Comparison of ENCODE assay signal across 8 cellular contexts in the genomic region with DNA sequence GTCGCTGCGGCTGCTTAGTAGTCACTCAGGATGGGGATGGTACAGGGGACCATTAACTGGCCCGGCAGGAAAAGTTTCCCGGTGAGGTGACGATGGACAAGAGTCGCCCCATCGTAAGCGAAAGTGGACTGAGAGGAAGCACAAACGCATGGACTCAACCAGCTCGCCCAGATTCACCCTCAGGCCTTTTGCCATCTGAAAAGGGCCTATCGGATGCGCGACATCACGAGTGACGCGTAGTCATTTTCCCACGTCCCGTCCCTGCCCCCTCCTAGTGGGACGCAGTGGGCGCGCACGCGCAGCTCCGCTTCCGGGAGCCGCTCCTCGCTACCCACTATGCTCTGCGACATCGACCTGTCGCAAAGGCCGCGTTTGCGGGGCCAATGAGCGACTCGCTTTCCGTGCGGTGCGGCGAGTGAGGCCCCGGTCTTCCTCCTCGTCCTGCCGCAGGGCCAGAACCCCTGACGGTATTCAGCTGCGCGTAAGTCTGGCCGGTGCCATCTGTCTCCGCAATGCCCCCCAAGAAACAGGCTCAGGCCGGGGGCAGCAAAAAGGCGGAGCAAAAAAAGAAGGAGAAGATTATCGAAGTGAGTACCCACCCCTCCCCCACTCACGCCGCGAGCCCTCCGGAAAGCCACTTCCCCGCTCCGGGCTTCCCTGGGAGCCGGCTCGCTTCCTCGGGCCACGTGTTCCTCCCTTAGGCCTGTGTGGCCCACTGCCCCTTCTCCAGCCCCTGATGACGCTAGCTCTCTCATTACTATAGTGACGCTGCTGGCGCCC. TPM values are rescaled to one million over a fixed set of nuclear protein-coding genes. Genes with fewer than 3 reads are reported as not detected.
DNase-seq lines count a peak whose midpoint lies in the region; ATAC-seq and TF ChIP-seq lines count a peak whose summit lies in the region.

Gene ZC3H15 (plus strand): TSS at position 390 of the 780 bp plus-strand sequence. CDS start 123 bp downstream, at position 513.

- peaks cover 42% of the 10 kb centered on the region for H4K20me1 ChIP-seq in OCI-LY7 (ENCODE audit: insufficient read depth, low read length)

- H3K4me1 ChIP-seq in HUES64 (ENCODE audit: insufficient read depth, low read length) (peaks cover 25% of the 10 kb centered on the region; the same call in 1 of the 2 replicates), OCI-LY7 (ENCODE audit: insufficient read depth, low read length, poor library complexity, severe bottlenecking) (peaks cover 45% of the 10 kb centered on the region)

- CTCF ChIA-PET in OCI-LY7 (lab: Charles Lee; ENCODE audit: unreplicated experiment), result no interaction called here

- intact Hi-C loops in OCI-LY7 (cut with micrococcal nuclease; ENCODE audit: unreplicated experiment), result no loop called here

- H3K4me1 Mint-ChIP-seq in endothelial cell (ENCODE audit: unreplicated experiment), result peaks cover 27% of the 10 kb centered on the region

- DNase-seq in D341Med (ENCODE audit: low spot score) (peak; percentile 95), OCI-LY7 (ENCODE audit: low spot score) (peak; percentile 98), activated T-cell treated with anti-CD3 and anti-CD28 coated beads for 1 hour (ENCODE audit: low read depth) (peak; percentile 90), endothelial cell (ENCODE audit: low spot score) (peak; percentile 95), midbrain (lab: John Stamatoyannopoulos, UW) (peak; percentile 97)
- DNase-seq in stimulated activated CD8-positive, alpha-beta memory T cell treated with anti-CD3 and anti-CD28 coated beads, Interleukin-2, amount 100 ng/mL, for 1 hour (ENCODE audit: low read depth in 2 of 2), result peak; percentile 91 to 93

- POLR2A ChIA-PET in OCI-LY7 (lab: Charles Lee), result interaction anchor here (1.0 to 1.4 kb wide), 4 partner anchors 9 to 85 kb away, joined by 3 to 6 read pairs (median 4); no protein-coding TSS in a partner anchor

- H3K9me3 ChIP-seq in HUES64 (ENCODE audit: insufficient read depth, low read depth, low read length) (no peaks in the 10 kb centered on the region), OCI-LY7 (ENCODE audit: low read length) (no peaks in the 10 kb centered on the region)

- no peaks in the 10 kb centered on the region for H3K9me3 Mint-ChIP-seq in endothelial cell (ENCODE audit: unreplicated experiment)

- H3K27ac ChIP-seq in HUES64 (ENCODE audit: low read depth, low read length) (peak within 1 kb of the TSS; percentile 96), OCI-LY7 (ENCODE audit: low read depth, low read length, poor library complexity, severe bottlenecking) (peak within 1 kb of the TSS; percentile 66)

- peak within 1 kb of the TSS; percentile 97 for H3K4me3 Mint-ChIP-seq in endothelial cell (ENCODE audit: unreplicated experiment)

- WGBS in HUES64, result under 1% methylated on average over 62 of the region's 63 CpGs

- H3K9ac ChIP-seq in HUES64 (ENCODE audit: low read depth, low read length), result peak within 1 kb of the TSS; percentile 91

- H2AFZ ChIP-seq in OCI-LY7 (ENCODE audit: low read length), result peak within 1 kb of the TSS; percentile 92

- H3K36me3 Mint-ChIP-seq in endothelial cell (ENCODE audit: low read depth, unreplicated experiment), result no peaks in the 10 kb centered on the region

- peaks cover 68% of the 10 kb centered on the region for H3K79me2 ChIP-seq in OCI-LY7 (ENCODE audit: insufficient read depth, low read depth, low read length)

- H3K4me2 ChIP-seq in OCI-LY7 (ENCODE audit: low read length), result peak within 1 kb of the TSS; percentile 95

- H3K27me3 Mint-ChIP-seq in endothelial cell (ENCODE audit: unreplicated experiment), result peaks cover 15% of the 10 kb centered on the region

- 0 out of 2 replicates have a peak, but pooled peaks cover 3% of the 10 kb centered on the region for H3K36me3 ChIP-seq in HUES64 (ENCODE audit: insufficient read depth, low read length)
- H3K36me3 ChIP-seq in OCI-LY7 (ENCODE audit: insufficient read depth, low read length), result peaks cover 21% of the 10 kb centered on the region

- peak within 1 kb of the TSS; percentile 99 for H3K27ac Mint-ChIP-seq in endothelial cell (ENCODE audit: unreplicated experiment)

- ATAC-seq in GM21447 (IDR thresholded peaks at IDR 0.05; ENCODE audit: unreplicated experiment), result peak; percentile 77

- TF ChIP-seq CTCF in OCI-LY7 (conservative IDR thresholded peaks at IDR 0.05; ENCODE audit: low read length) (no peak), endothelial cell (IDR thresholded peaks at IDR 0.05; ENCODE audit: unreplicated experiment) (no peak)

- H3K27me3 ChIP-seq in HUES64 (ENCODE audit: insufficient read depth, low read length), result no peaks in the 10 kb centered on the region

- 0 out of 2 replicates have a peak, but pooled peaks cover 5% of the 10 kb centered on the region for H3K9me2 ChIP-seq in OCI-LY7 (ENCODE audit: insufficient read depth, low read length)

- no TSS peak for BruUV-seq in OCI-LY7 (replicated peaks; lab: Mats Ljungman, UMichigan)

- H3K4me3 ChIP-seq in HUES64 (ENCODE audit: low read length), result peak within 1 kb of the TSS; percentile 92
- H3K4me3 ChIP-seq in OCI-LY7 (ENCODE audit: low read depth, low read length, poor library complexity, severe bottlenecking), result peak within 1 kb of the TSS; percentile 98

RNA-seq across cellular contexts. Expression of gene ZC3H15, which starts in this region (rescaled TPM):
- polyA plus RNA-seq in HUES64 (2013, experiment 1 of 2), result 81.4 TPM
- polyA plus RNA-seq in HUES64 (2013, experiment 2 of 2), result 78.7 TPM
- 47.7 and 71.3 TPM in 2 replicates for total RNA-seq in OCI-LY7 (2014; rRNA removed; shearing (Covaris generic))
- total RNA-seq in OCI-LY7 (2022) (74.0 and 76.5 TPM in 2 replicates), endothelial cell (ENCODE audit: unreplicated experiment) (46.8 TPM)

Comparison
In these comparisons a context has a peak if more than half of its experiments do, and no peak if none do; other contexts are left out.
1. Peak in every context shown above with its lines: DNase-seq, ATAC-seq, H3K4me3 ChIP-seq and H3K27ac ChIP-seq.